ENCODE assay signal across 8 cellular contexts in the genomic region with DNA sequence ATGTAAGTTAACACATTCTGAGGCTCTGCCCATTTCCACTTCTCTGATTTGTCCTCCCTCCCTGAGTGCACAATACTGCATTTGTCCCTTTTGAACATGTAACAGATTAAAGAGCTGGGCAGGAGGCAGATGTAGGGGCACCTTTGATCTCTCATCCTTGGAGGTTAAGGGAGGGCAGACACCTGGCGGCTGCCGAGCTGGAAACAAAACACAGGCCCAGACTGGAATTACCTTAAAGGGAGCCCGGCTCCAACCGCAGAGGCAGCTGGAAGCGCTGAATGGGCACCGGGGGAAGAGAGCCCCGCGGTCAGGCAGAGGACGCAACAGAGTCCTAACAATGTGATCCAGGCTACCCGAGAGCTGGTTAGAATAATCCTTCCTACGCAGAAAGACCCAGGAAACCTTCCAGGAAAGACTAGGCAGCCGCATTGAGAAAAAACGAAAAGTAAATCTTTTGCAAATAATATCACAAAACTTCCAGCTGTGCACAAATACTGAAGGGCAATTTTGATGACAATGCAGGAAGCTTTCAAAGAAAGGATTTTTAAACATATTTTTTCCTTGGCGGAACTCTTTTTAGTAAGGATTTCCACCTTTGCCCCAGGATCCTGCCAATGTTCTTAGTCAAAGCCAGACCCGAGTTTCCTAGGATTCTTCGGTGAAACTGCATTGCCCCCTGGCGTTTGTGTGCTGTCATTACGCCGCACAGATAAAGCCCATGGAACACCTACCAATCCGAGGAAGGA.
DNase-seq lines count a peak whose midpoint lies in the region; ATAC-seq and TF ChIP-seq lines count a peak whose summit lies in the region.

No MANE protein-coding gene starts in this region.

- 6 to 17% methylated on average over 20 of the region's 20 CpGs for WGBS in aorta, 2 donors

- peaks cover 18% of the 10 kb centered on the region for H3K4me1 Mint-ChIP-seq in T-helper 2 cell treated with Interferon-gamma antibody and Interleukin-4, amounts not matched to agents 5 μg/mL and 100 μg/mL, for 36 hours (ENCODE audit: low read depth)

- in situ Hi-C loops in astrocyte of the cerebellum (cut with HindIII; ENCODE audit: low sequenced_read_pairs), result loop anchor here (5.0 kb wide), 2 partner anchors 214 to 384 kb away; partner anchors contain the start of gene TGIF1

- H3K4me3 ChIP-seq in astrocyte of the cerebellum (ENCODE audit: low read depth, low read length) (peak overlapping the region; percentile 1), aorta (ENCODE audit: low read length in 2 of 2) (no peak overlapping the region)

- no peaks in the 10 kb centered on the region for H3K36me3 ChIP-seq in aorta (ENCODE audit: control insufficient read depth in 1 of 2, insufficient read depth in 2 of 2, low read length in 1 of 2)

- peaks cover 6% of the 10 kb centered on the region for H3K27me3 Mint-ChIP-seq in T-helper 2 cell treated with Interferon-gamma antibody and Interleukin-4, amounts not matched to agents 5 μg/mL and 100 μg/mL, for 36 hours (ENCODE audit: low read depth)

- DNase-seq in C1 segment of cervical spinal cord (lab: John Stamatoyannopoulos, UW), result peak in 12 of 14 donors; percentile 32 to 79 (median 67)
- peak; percentile 88 for DNase-seq in NCI-H146 (lab: John Stamatoyannopoulos, UW)
- DNase-seq in T-helper 2 cell treated with Interferon-gamma antibody and Interleukin-4, amounts not matched to agents 5 μg/mL and 100 μg/mL, for 36 hours (ENCODE audit: low spot score), result peak; percentile 56
- DNase-seq in astrocyte of the cerebellum (ENCODE audit: low read depth), result peak; percentile 86
- DNase-seq in hippocampal formation (lab: John Stamatoyannopoulos, UW), result peak; percentile 62 to 83
- peak; percentile 78 for DNase-seq in renal cortical epithelial cell (ENCODE audit: low read depth)
- peak; percentile 84 to 92 for DNase-seq in aorta

- no peaks in the 10 kb centered on the region for H3K27me3 ChIP-seq in aorta (ENCODE audit: control insufficient read depth in 1 of 2, insufficient read depth in 2 of 2, low read length in 1 of 2)

- H3K9me3 Mint-ChIP-seq in T-helper 2 cell treated with Interferon-gamma antibody and Interleukin-4, amounts not matched to agents 5 μg/mL and 100 μg/mL, for 36 hours, result no peaks in the 10 kb centered on the region

- H3K4me1 ChIP-seq in aorta (ENCODE audit: control insufficient read depth in 1 of 2, insufficient read depth in 2 of 2, low read length in 2 of 2), result no peaks in the 10 kb centered on the region

- peak overlapping the region; percentile 62 for H3K4me3 Mint-ChIP-seq in T-helper 2 cell treated with Interferon-gamma antibody and Interleukin-4, amounts not matched to agents 5 μg/mL and 100 μg/mL, for 36 hours

- no peak overlapping the region for H3K27ac Mint-ChIP-seq in T-helper 2 cell treated with Interferon-gamma antibody and Interleukin-4, amounts not matched to agents 5 μg/mL and 100 μg/mL, for 36 hours

- H3K27ac ChIP-seq in aorta (ENCODE audit: low read depth in 1 of 2, low read length in 2 of 2), result peak overlapping the region; percentile 13 to 30

- H3K36me3 Mint-ChIP-seq in T-helper 2 cell treated with Interferon-gamma antibody and Interleukin-4, amounts not matched to agents 5 μg/mL and 100 μg/mL, for 36 hours (ENCODE audit: low read depth), result no peaks in the 10 kb centered on the region

- intact Hi-C loops in aorta (cut with DNase I), result loop anchor here (1.0 to 10.0 kb wide), 8 partner anchors 44 to 385 kb away; partner anchors contain the start of gene TGIF1 (in 1 of the 2)

- ATAC-seq in GM21526 (IDR thresholded peaks at IDR 0.05; ENCODE audit: low FRiP score, unreplicated experiment), result peak; percentile 53
- peak; percentile 95 for ATAC-seq in aorta (ENCODE audit: low FRiP score)

- H3K9me3 ChIP-seq in aorta (ENCODE audit: control insufficient read depth, low read length), result no peaks in the 10 kb centered on the region

- peak; percentile 93 for TF ChIP-seq CTCF in astrocyte of the cerebellum (IDR thresholded peaks at IDR 0.05; ENCODE audit: low read depth, low read length, missing control alignments)
